ENCODE assay signal across 1 cellular context in genomic region chr4:113142351-113142750, GRCh38.
TF ChIP-seq lines count a peak whose summit lies in the region.

No MANE protein-coding gene starts in this region.

TF ChIP-seq in GM23338, 12 proteins besides CTCF, POLR2A, EP300 and RAD21 (continued from another document):
- TF ChIP-seq ETS1 (IDR thresholded peaks at IDR 0.05): no peak
